27 cellular contexts compared by ENCODE assay signal in the genomic region with DNA sequence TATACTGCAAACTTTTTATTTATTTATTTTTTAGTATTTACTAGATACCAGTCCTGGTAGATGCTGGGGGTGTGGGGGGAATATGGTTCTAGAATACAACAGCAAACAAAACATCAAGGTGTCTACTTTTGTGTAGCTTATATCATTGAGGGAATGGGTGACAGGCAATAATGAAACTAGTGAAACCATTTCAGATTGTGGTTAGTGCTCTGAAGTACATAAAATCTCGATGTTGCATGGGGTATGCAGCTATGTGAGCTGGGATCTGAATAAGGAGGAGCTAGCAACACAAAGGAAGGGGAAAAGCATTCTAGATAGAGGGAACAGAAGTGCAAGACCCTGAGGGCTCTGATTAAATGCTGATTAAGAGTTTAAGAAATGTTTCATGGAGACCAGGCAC.
"Had no signal": no experiment of that assay in that cellular context is flagged by ENCODE, and none has a peak within 500 bp of the region (broad histone marks: within the 10 kb centered on the region; RNA-seq: fewer than 3 reads in every experiment).

No MANE protein-coding gene starts in this region.

- H3K36me3 ChIP-seq: brain microvascular endothelial cell, heart left ventricle, neutrophil, thyroid gland, upper lobe of left lung had no signal

- H3K27ac ChIP-seq: brain microvascular endothelial cell, heart left ventricle, neutrophil, skin epidermis, thyroid gland, upper lobe of left lung had no signal

- H3K4me3 ChIP-seq: heart left ventricle, skin epidermis, thyroid gland, upper lobe of left lung had no signal

- ATAC-seq: effector memory CD8-positive, alpha-beta T cell; esophagus mucosa; heart left ventricle; naive thymus-derived CD4-positive, alpha-beta T cell had no signal

- H3K27me3 ChIP-seq: brain microvascular endothelial cell, thyroid gland had no signal

- H3K9me3 ChIP-seq: heart left ventricle, neutrophil, thyroid gland, upper lobe of left lung had no signal

- DNase-seq: activated CD4-positive, alpha-beta T cell treated with anti-CD3 and anti-CD28 coated beads for 48 hours; activated CD4-positive, alpha-beta T cell treated with anti-CD3 and anti-CD28 coated beads, Interleukin-2, amount 50 U/mL, for 48 hours; activated CD4-positive, CD25-positive, alpha-beta regulatory T cell; activated CD8-positive, alpha-beta memory T cell treated with anti-CD3 and anti-CD28 coated beads for 24 hours; activated gamma-delta T cell treated with Interleukin-2 at 50 U/mL for 16 hours; activated naive CD4-positive, alpha-beta T cell treated with anti-CD3 and anti-CD28 coated beads, Interleukin-2, amount 50 U/mL, for 16 hours; amniotic stem cell; brain microvascular endothelial cell; cortex of kidney; effector memory CD8-positive, alpha-beta T cell; foreskin fibroblast; heart left ventricle; hypothalamus; immature natural killer cell; kidney; left colon; mammary epithelial cell; naive thymus-derived CD4-positive, alpha-beta T cell; stimulated activated CD4-positive, alpha-beta T cell treated with anti-CD3 and anti-CD28 coated beads, Interleukin-12 subunit alpha, Interleukin-12 subunit beta, amount 100 ng/mL, for 4 hours; stimulated activated CD4-positive, alpha-beta T cell treated with anti-CD3 and anti-CD28 coated beads, Interleukin-4, amount 100 ng/mL, for 1 hour; substantia nigra; thyroid gland; upper lobe of left lung had no signal

- H3K4me3 Mint-ChIP-seq: stimulated activated naive CD8-positive, alpha-beta T cell treated with anti-CD3 and anti-CD28 coated beads, Interleukin-15, Interleukin-2, amounts not matched to agents 100 ng/mL and 50 ng/mL, for 24 hours had no signal

- H3K9me3 Mint-ChIP-seq: effector memory CD8-positive, alpha-beta T cell; stimulated activated naive CD8-positive, alpha-beta T cell treated with anti-CD3 and anti-CD28 coated beads, Interleukin-15, Interleukin-2, amounts not matched to agents 100 ng/mL and 50 ng/mL, for 24 hours had no signal

- H3K27ac Mint-ChIP-seq: effector memory CD8-positive, alpha-beta T cell; immature natural killer cell; naive thymus-derived CD4-positive, alpha-beta T cell; stimulated activated naive CD8-positive, alpha-beta T cell treated with anti-CD3 and anti-CD28 coated beads, Interleukin-15, Interleukin-2, amounts not matched to agents 100 ng/mL and 50 ng/mL, for 24 hours had no signal
